ENCODE assay signal across 12 cellular contexts in the genomic region with DNA sequence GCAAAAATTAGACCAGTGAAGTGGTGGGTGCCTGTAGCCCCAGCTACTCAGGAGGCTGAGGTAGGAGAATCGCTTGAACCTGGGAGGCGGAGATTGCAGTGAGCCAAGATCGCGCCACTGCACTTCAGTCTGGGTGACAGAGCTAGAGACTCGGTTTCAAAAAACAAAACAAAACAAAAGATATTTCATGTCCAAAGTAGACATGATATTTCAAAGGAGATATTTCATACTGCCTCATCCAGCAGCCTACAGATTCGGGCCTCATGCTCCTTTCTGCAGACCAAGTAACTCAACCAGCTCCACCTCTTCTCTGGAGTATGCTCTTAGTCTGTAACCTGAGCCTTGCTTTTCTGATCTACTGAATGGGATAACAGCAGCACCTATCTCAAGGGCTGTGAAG. TPM values are rescaled to one million over a fixed set of nuclear protein-coding genes. Genes with fewer than 3 reads are reported as not detected.
DNase-seq lines count a peak whose midpoint lies in the region; ATAC-seq and TF ChIP-seq lines count a peak whose summit lies in the region.
"Had no signal": no experiment of that assay in that cellular context is flagged by ENCODE, and none has a peak within 500 bp of the region (broad histone marks: within the 10 kb centered on the region; RNA-seq: fewer than 3 reads in every experiment).

No MANE protein-coding gene starts in this region.

- no peak for TF ChIP-seq CTCF in PC-9 (conservative IDR thresholded peaks at IDR 0.05)
- TF ChIP-seq CTCF in glutamatergic neuron (IDR thresholded peaks at IDR 0.05; ENCODE audit: partially characterized antibody, unreplicated experiment), result no peak

- H3K36me3 ChIP-seq in PC-9 (ENCODE audit: low read depth), result peaks cover 7% of the 10 kb centered on the region; the same call in 1 of the 2 replicates
- peaks cover 0 to 13% (median 9%) of the 10 kb centered on the region in 5 donors for H3K36me3 ChIP-seq in subcutaneous abdominal adipose tissue (ENCODE audit: control insufficient read depth in 5 of 5, insufficient read depth in 5 of 5, low read length in 5 of 5)

- peaks cover 37% of the 10 kb centered on the region for H3K36me3 Mint-ChIP-seq in activated naive CD4-positive, alpha-beta T cell treated with anti-CD3 and anti-CD28 coated beads, Interleukin-2, amount 10 ng/mL, durations not matched to agents 7 days and 5 days
- no peaks in the 10 kb centered on the region for H3K36me3 Mint-ChIP-seq in glutamatergic neuron (ENCODE audit: unreplicated experiment)

- H3K27ac Mint-ChIP-seq in activated naive CD4-positive, alpha-beta T cell treated with anti-CD3 and anti-CD28 coated beads, Interleukin-2, amount 10 ng/mL, durations not matched to agents 7 days and 5 days, result peak overlapping the region; percentile 15
- H3K27ac Mint-ChIP-seq in glutamatergic neuron (ENCODE audit: unreplicated experiment), result peak overlapping the region; percentile 28

- H3K4me3 ChIP-seq in PC-9, result no peak overlapping the region
- no peak overlapping the region for H3K4me3 ChIP-seq in subcutaneous abdominal adipose tissue (ENCODE audit: low read depth in 1 of 5, low read length in 5 of 5)
- H3K4me3 ChIP-seq: vagina had no signal

- H3K9me2 ChIP-seq in PC-9 (ENCODE audit: insufficient read depth), result no peaks in the 10 kb centered on the region

- CTCF ChIA-PET in activated naive CD4-positive, alpha-beta T cell treated with anti-CD3 and anti-CD28 coated beads, Interleukin-2, amount 10 ng/mL, durations not matched to agents 7 days and 5 days (lab: Charles Lee), result interaction anchor here (1.2 kb wide), 1 partner anchor 10 kb away, joined by 3 read pairs; no protein-coding TSS in a partner anchor
- CTCF ChIA-PET in PC-9 (lab: Charles Lee), result no interaction called here

- peaks cover 90% of the 10 kb centered on the region for H3K79me2 ChIP-seq in PC-9 (ENCODE audit: low read depth)

- no peak overlapping the region for H3K9ac ChIP-seq in subcutaneous abdominal adipose tissue (ENCODE audit: low read length in 5 of 5)

- H4K20me1 ChIP-seq in PC-9 (ENCODE audit: insufficient read depth), result 0 out of 2 replicates have a peak, but pooled peaks cover 6% of the 10 kb centered on the region

- peaks cover 73% of the 10 kb centered on the region for H3K4me1 Mint-ChIP-seq in activated naive CD4-positive, alpha-beta T cell treated with anti-CD3 and anti-CD28 coated beads, Interleukin-2, amount 10 ng/mL, durations not matched to agents 7 days and 5 days
- peaks cover 38% of the 10 kb centered on the region for H3K4me1 Mint-ChIP-seq in glutamatergic neuron (ENCODE audit: low read depth, unreplicated experiment)

- BruUV-seq in PC-9 (replicated peaks; lab: Mats Ljungman, UMichigan), result no TSS peak

- H3K4me1 ChIP-seq in PC-9 (replicated peaks; ENCODE audit: insufficient read depth), result peaks cover 42% of the 10 kb centered on the region
- peaks cover 5 to 65% (median 49%) of the 10 kb centered on the region in 5 donors for H3K4me1 ChIP-seq in subcutaneous abdominal adipose tissue (ENCODE audit: control insufficient read depth in 5 of 5, insufficient read depth in 5 of 5, low read length in 5 of 5)

- no peaks in the 10 kb centered on the region for H3K27me3 Mint-ChIP-seq in activated naive CD4-positive, alpha-beta T cell treated with anti-CD3 and anti-CD28 coated beads, Interleukin-2, amount 10 ng/mL, durations not matched to agents 7 days and 5 days
- no peaks in the 10 kb centered on the region for H3K27me3 Mint-ChIP-seq in glutamatergic neuron (ENCODE audit: unreplicated experiment)
- H3K27me3 Mint-ChIP-seq: T-cell had no signal

- no peaks in the 10 kb centered on the region for H3K27me3 ChIP-seq in PC-9 (ENCODE audit: insufficient read depth, low read depth)
- H3K27me3 ChIP-seq in subcutaneous abdominal adipose tissue (ENCODE audit: control insufficient read depth in 5 of 5, insufficient read depth in 4 of 5, low read length in 5 of 5), result no peaks in the 10 kb centered on the region
- H3K27me3 ChIP-seq: vagina had no signal

- H3K4me2 ChIP-seq in PC-9, result no peak overlapping the region

- H2AFZ ChIP-seq in PC-9, result no peak overlapping the region

- H3K9me3 Mint-ChIP-seq in activated naive CD4-positive, alpha-beta T cell treated with anti-CD3 and anti-CD28 coated beads, Interleukin-2, amount 10 ng/mL, durations not matched to agents 7 days and 5 days, result no peaks in the 10 kb centered on the region
- H3K9me3 Mint-ChIP-seq in glutamatergic neuron (ENCODE audit: unreplicated experiment), result peaks cover 4% of the 10 kb centered on the region
- H3K9me3 Mint-ChIP-seq: T-cell had no signal

- intact Hi-C loops in PC-9 (cut with micrococcal nuclease; ENCODE audit: unreplicated experiment), result no loop called here

- H3K9me3 ChIP-seq in PC-9 (ENCODE audit: insufficient read depth, low read depth), result no peaks in the 10 kb centered on the region
- H3K9me3 ChIP-seq in subcutaneous abdominal adipose tissue (ENCODE audit: control insufficient read depth in 5 of 5, low read length in 5 of 5), result no peaks in the 10 kb centered on the region
- H3K9me3 ChIP-seq: vagina had no signal

- POLR2A ChIA-PET in PC-9 (lab: Charles Lee; ENCODE audit: unreplicated experiment), result interaction anchor here (0.6 kb wide), 1 partner anchor 15 kb away, joined by 4 read pairs; no protein-coding TSS in a partner anchor

- H3F3A ChIP-seq in PC-9 (ENCODE audit: insufficient read depth, low read depth), result peaks cover 48% of the 10 kb centered on the region

- H3K4me3 Mint-ChIP-seq in activated naive CD4-positive, alpha-beta T cell treated with anti-CD3 and anti-CD28 coated beads, Interleukin-2, amount 10 ng/mL, durations not matched to agents 7 days and 5 days, result no peak overlapping the region
- no peak overlapping the region for H3K4me3 Mint-ChIP-seq in glutamatergic neuron (ENCODE audit: unreplicated experiment)
- H3K4me3 Mint-ChIP-seq: T-cell had no signal

- DNase-seq in activated naive CD4-positive, alpha-beta T cell treated with anti-CD3 and anti-CD28 coated beads, Interleukin-2, amount 10 ng/mL, durations not matched to agents 7 days and 5 days, result no peak
- DNase-seq in activated naive CD4-positive, alpha-beta T cell (lab: John Stamatoyannopoulos, UW), result no peak
- DNase-seq in PC-9, result no peak
- no peak for DNase-seq in glutamatergic neuron
- DNase-seq in NCI-H1694 treated with DMSO at 0.1 percent for 48 hours (lab: John Stamatoyannopoulos, UW), result no peak
- DNase-seq in GOT3 (lab: John Stamatoyannopoulos, UW), result no peak
- DNase-seq: EL, retina, T-cell had no signal

- peak overlapping the region; percentile 77; the same call in 1 of the 2 replicates for H3K27ac ChIP-seq in PC-9
- peak overlapping the region; percentile 47 for H3K27ac ChIP-seq in subcutaneous abdominal adipose tissue (ENCODE audit: low read depth, low read length)

- ATAC-seq in HG03095 (IDR thresholded peaks at IDR 0.05; ENCODE audit: unreplicated experiment), result no peak
- ATAC-seq: T-cell had no signal

RNA-seq across cellular contexts. Expression of gene ZC3H4, which starts 15.0 kb away (rescaled TPM):
- total RNA-seq in PC-9 (2021) (41.6 and 51.9 TPM in 2 replicates), glutamatergic neuron (ENCODE audit: unreplicated experiment) (50.3 TPM)

RNA-seq across cellular contexts. Expression of gene SAE1, which starts 32.0 kb away (rescaled TPM):
- total RNA-seq in PC-9 (2021) (133 and 148 TPM in 2 replicates), glutamatergic neuron (ENCODE audit: unreplicated experiment) (79.9 TPM)

RNA-seq across cellular contexts. Expression of gene TMEM160, which starts 50.2 kb away (rescaled TPM):
- total RNA-seq in PC-9 (2021), result 46.3 and 76.5 TPM in 2 replicates
- total RNA-seq in glutamatergic neuron (ENCODE audit: unreplicated experiment), result 31.0 TPM
